ENCODE assay signal across 8 cellular contexts in genomic region chr3:133895208-133896001, GRCh38. TPM values are rescaled to one million over a fixed set of nuclear protein-coding genes. Genes with fewer than 3 reads are reported as not detected.
A peak's percentile ranks its signal among the peaks of the same experiment; 100 is the strongest.
DNase-seq lines count a peak whose midpoint lies in the region; ATAC-seq and TF ChIP-seq lines count a peak whose summit lies in the region.

RAB6B (minus strand) TSS chr3:133895882; CDS start chr3:133895466, 416 bp downstream.

- H3K27me3 ChIP-seq in SK-N-SH (ENCODE audit: insufficient read depth) (peaks cover 10% of the 10 kb centered on the region; the same call in 1 of the 2 replicates), endodermal cell (ENCODE audit: control insufficient read depth, insufficient read depth, low read length, poor library complexity, severe bottlenecking) (peaks cover 69% of the 10 kb centered on the region), lung (ENCODE audit: control insufficient read depth, insufficient read depth) (no peaks in the 10 kb centered on the region), suprapubic skin (peaks cover 26% of the 10 kb centered on the region)

- H3F3A ChIP-seq in SK-N-SH (replicated peaks; ENCODE audit: insufficient read depth): no peaks in the 10 kb centered on the region

- no peaks in the 10 kb centered on the region for H3K36me3 Mint-ChIP-seq in endodermal cell (ENCODE audit: low read depth)

- H4K20me1 ChIP-seq in SK-N-SH (ENCODE audit: insufficient read depth): no peaks in the 10 kb centered on the region

- H3K4me3 ChIP-seq in SK-N-SH (ENCODE audit: low read depth in 2 of 2, low read length in 1 of 2) (peak within 1 kb of the TSS; percentile 68 to 81), endodermal cell (ENCODE audit: low read length) (peak within 1 kb of the TSS; percentile 85), lung (peak within 1 kb of the TSS; percentile 71), suprapubic skin (peak within 1 kb of the TSS; percentile 83)

- H3K9me3 ChIP-seq in SK-N-SH (no peaks in the 10 kb centered on the region), endodermal cell (ENCODE audit: control insufficient read depth, low read length) (no peaks in the 10 kb centered on the region), lung (ENCODE audit: control insufficient read depth in 2 of 2, insufficient read depth in 1 of 2, low read length in 1 of 2) (no peaks in the 10 kb centered on the region), suprapubic skin (no peaks in the 10 kb centered on the region)

- H3K4me1 ChIP-seq in SK-N-SH (ENCODE audit: control insufficient read depth in 1 of 2, insufficient read depth in 2 of 2, low read depth in 1 of 2, low read length in 1 of 2): peaks cover 0 to 16% of the 10 kb centered on the region in 2 experiments; a peak in 1 of 4 replicates
- H3K4me1 ChIP-seq in endodermal cell (ENCODE audit: control insufficient read depth, insufficient read depth, low read length): no peaks in the 10 kb centered on the region
- H3K4me1 ChIP-seq in lung (ENCODE audit: control insufficient read depth in 2 of 2, insufficient read depth in 2 of 2, low read length in 2 of 2): peaks cover 4 to 6% of the 10 kb centered on the region in 2 donors
- peaks cover 17% of the 10 kb centered on the region for H3K4me1 ChIP-seq in suprapubic skin

- no peaks in the 10 kb centered on the region for H3K9me3 Mint-ChIP-seq in endodermal cell

- DNase-seq in DMS 273 treated with DMSO at 0.1 percent for 48 hours (lab: John Stamatoyannopoulos, UW) (peak; percentile 15), SK-N-SH (peak; percentile 96), endodermal cell (peak; percentile 83), lung (ENCODE audit: low spot score) (peak; percentile 28), suprapubic skin (ENCODE audit: low spot score in 2 of 2) (no peak)
- DNase-seq in activated CD8-positive, alpha-beta memory T cell treated with anti-CD3 and anti-CD28 coated beads, Interleukin-2, amount 50 U/mL, for 4 hours: no peak

- TF ChIP-seq EP300 in SK-N-SH (IDR thresholded peaks at IDR 0.05; ENCODE audit: borderline replicate concordance in 1 of 2, low read depth in 1 of 2, low read length in 1 of 2): no peak
- TF ChIP-seq EP300 in suprapubic skin (IDR thresholded peaks at IDR 0.05): no peak

- CTCF ChIA-PET in SK-N-SH (lab: Yijun Ruan, JAX): interaction anchor here (1.0 to 1.6 kb wide), 5 partner anchors 11 to 52 kb away, joined by 3 to 5 read pairs (median 4); no protein-coding TSS in a partner anchor

- no peaks in the 10 kb centered on the region for H3K79me2 ChIP-seq in SK-N-SH (ENCODE audit: insufficient read depth)

- H3K36me3 ChIP-seq in SK-N-SH (replicated peaks in 1 of 2; ENCODE audit: control insufficient read depth in 1 of 2, insufficient read depth in 2 of 2, low read length in 1 of 2) (no peaks in the 10 kb centered on the region), endodermal cell (ENCODE audit: control insufficient read depth, insufficient read depth, low read length) (no peaks in the 10 kb centered on the region), lung (ENCODE audit: control insufficient read depth in 2 of 2, insufficient read depth in 2 of 2, low read length in 2 of 2) (no peaks in the 10 kb centered on the region), suprapubic skin (no peaks in the 10 kb centered on the region)

- H2AFZ ChIP-seq in SK-N-SH (ENCODE audit: low read depth): peak within 1 kb of the TSS; percentile 86

- WGBS in SK-N-SH (ENCODE audit: low lambda C conversion rate): 1% methylated on average over 31 of the region's 80 CpGs
- 0% methylated on average over 1 to 80 of the region's 80 CpGs for WGBS in endodermal cell (ENCODE audit: insufficient coverage in 1 of 2, insufficient read length in 1 of 2), 2 experiments
- WGBS in lung, 2 donors: 0 to 1% methylated on average over 55 to 80 of the region's 80 CpGs
- WGBS in suprapubic skin: under 1% methylated on average over 61 of the region's 80 CpGs

- H3K9ac ChIP-seq in SK-N-SH: peak within 1 kb of the TSS; percentile 41
- H3K9ac ChIP-seq in endodermal cell (ENCODE audit: extremely low read depth, low read length, poor library complexity, severe bottlenecking): no peak within 1 kb of the TSS

- POLR2A ChIA-PET in SK-N-SH (lab: Yijun Ruan, JAX): interaction anchor here (1.0 kb wide), 1 partner anchor 10 kb away, joined by 4 read pairs; no protein-coding TSS in a partner anchor

- H3K27ac ChIP-seq in SK-N-SH (ENCODE audit: low read depth in 2 of 2, low read length in 1 of 2) (peak within 1 kb of the TSS in 1 of 2 experiments; percentile 36; a peak in 1 of 4 replicates), endodermal cell (ENCODE audit: low read depth, low read length) (peak within 1 kb of the TSS; percentile 34), lung (ENCODE audit: low read depth in 1 of 2, low read length in 1 of 2) (no peak within 1 kb of the TSS), suprapubic skin (no peak within 1 kb of the TSS)

- peak within 1 kb of the TSS; percentile 97 for H3K4me2 ChIP-seq in SK-N-SH

- H3K4me1 Mint-ChIP-seq in endodermal cell: no peaks in the 10 kb centered on the region

- ATAC-seq in HG03342 (IDR thresholded peaks at IDR 0.05; ENCODE audit: unreplicated experiment) (peak; percentile 53), lung (ENCODE audit: insufficient read depth, low FRiP score) (peak; percentile 42), HG02759 (IDR thresholded peaks at IDR 0.05; ENCODE audit: unreplicated experiment) (no peak)

- no peak for TF ChIP-seq RAD21 in SK-N-SH (IDR thresholded peaks at IDR 0.05; ENCODE audit: low read length)

- no peak for TF ChIP-seq POLR2A in suprapubic skin (IDR thresholded peaks at IDR 0.05)

- no peaks in the 10 kb centered on the region for H3K9me2 ChIP-seq in SK-N-SH

- H3K27me3 Mint-ChIP-seq in endodermal cell (ENCODE audit: insufficient read depth): peaks cover 85% of the 10 kb centered on the region

- no peak within 1 kb of the TSS for H3K27ac Mint-ChIP-seq in endodermal cell

- TF ChIP-seq CTCF in SK-N-SH (IDR thresholded peaks at IDR 0.05): no peak
- no peak for TF ChIP-seq CTCF in endodermal cell (conservative IDR thresholded peaks at IDR 0.05)
- no peak for TF ChIP-seq CTCF in lung (IDR thresholded peaks at IDR 0.05; ENCODE audit: control extremely low read depth, extremely low read depth)
- no peak for TF ChIP-seq CTCF in suprapubic skin (IDR thresholded peaks at IDR 0.05)

- H3K4me3 Mint-ChIP-seq in endodermal cell: peak within 1 kb of the TSS; percentile 66

TF ChIP-seq in SK-N-SH, 30 proteins besides CTCF, POLR2A, EP300 and RAD21:
- no peak for TF ChIP-seq RCOR1 (IDR thresholded peaks at IDR 0.05; ENCODE audit: low read length)
- TF ChIP-seq NRF1 (IDR thresholded peaks at IDR 0.05; ENCODE audit: low read depth, low read length): peak; percentile 66
- TF ChIP-seq ELF1 (IDR thresholded peaks at IDR 0.05): no peak

RNA-seq across cellular contexts. Expression of gene RAB6B, which starts in this region (rescaled TPM):
- polyA plus RNA-seq in SK-N-SH (2012; rRNA removed) (8.5 and 9.3 TPM in 2 replicates), lung (1 to 10 TPM; 1.8 to 3.0 TPM)
- polyA plus RNA-seq in SK-N-SH (2012; cell fraction: cytosol; rRNA removed): 8.0 and 9.7 TPM in 2 replicates
- polyA plus RNA-seq in SK-N-SH (2012; cell fraction: nucleus; rRNA removed): 7.2 and 7.3 TPM in 2 replicates
- total RNA-seq in endodermal cell (1 to 10 TPM; 2.2 to 3.0 TPM), lung (1 to 10 TPM; 3.3 to 5.1 TPM), suprapubic skin (1 to 10 TPM in 1 of 4 donors, under 1 TPM in 3; 0.34 to 1.3 (median 0.83) TPM)
- 20.7 TPM for polyA plus RNA-seq in endodermal cell (2013, experiment 1 of 2)
- 16.9 TPM for polyA plus RNA-seq in endodermal cell (2013, experiment 2 of 2)

Comparison
In these comparisons a context has a peak if more than half of its experiments do, and no peak if none do; other contexts are left out.
1. DNase-seq: peak in DMS 273 treated with DMSO at 0.1 percent for 48 hours (single experiment), SK-N-SH (single experiment), endodermal cell (single experiment) and lung (single experiment); none in suprapubic skin (0 of 2) and activated CD8-positive, alpha-beta memory T cell treated with anti-CD3 and anti-CD28 coated beads, Interleukin-2, amount 50 U/mL, for 4 hours (single experiment).
2. Peak in every context shown above with its lines, with median percentiles within 50 percentile points of each other: H3K4me3 ChIP-seq.